23 cellular contexts compared by ENCODE assay signal in the genomic region with DNA sequence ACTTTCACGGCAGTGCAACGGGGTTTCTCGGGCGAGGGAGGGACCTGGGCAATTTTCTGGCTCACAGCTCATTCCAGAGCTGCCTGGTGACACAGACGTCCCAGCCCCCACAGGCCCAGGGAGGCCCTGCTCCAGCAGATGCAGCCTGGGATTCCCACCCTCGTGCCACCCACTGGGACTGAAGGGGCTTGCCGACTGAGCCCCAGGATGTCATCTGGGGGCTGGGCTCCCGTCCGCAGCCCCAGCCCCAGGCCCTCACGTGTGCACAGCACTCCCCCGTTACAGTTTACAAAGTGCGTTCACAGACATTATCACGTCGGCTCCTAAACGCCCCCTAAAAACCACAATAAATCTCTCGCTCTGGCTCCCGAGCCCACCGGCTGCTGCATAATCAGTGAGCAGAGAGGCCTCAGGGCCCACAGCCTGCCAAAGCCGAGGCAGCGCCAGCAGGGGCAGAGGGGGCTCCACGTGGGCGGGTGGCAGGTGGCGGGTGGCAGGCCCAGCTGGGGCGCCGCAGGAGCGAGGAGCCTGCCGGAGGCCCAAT.
DNase-seq lines count a peak whose midpoint lies in the region; ATAC-seq and TF ChIP-seq lines count a peak whose summit lies in the region.
"Had no signal": no experiment of that assay in that cellular context is flagged by ENCODE, and none has a peak within 500 bp of the region (broad histone marks: within the 10 kb centered on the region; RNA-seq: fewer than 3 reads in every experiment).

No MANE protein-coding gene starts in this region.

- no peak for TF ChIP-seq POLR2A in suprapubic skin (IDR thresholded peaks at IDR 0.05)

- 79% methylated on average over 13 of the region's 27 CpGs for WGBS in suprapubic skin

- no peaks in the 10 kb centered on the region for H3K9me3 Mint-ChIP-seq in Calu3 (ENCODE audit: low read depth, unreplicated experiment)
- peaks cover 0 to 4% of the 10 kb centered on the region in 2 donors for H3K9me3 Mint-ChIP-seq in stimulated activated naive B cell treated with anti-CD40 and anti-IgM and Interleukin-4, amounts not matched to agents 10 μg/mL and 1 μg/mL and 100 μg/mL, for 72 hours
- H3K9me3 Mint-ChIP-seq: activated naive CD8-positive, alpha-beta T cell treated with anti-CD3 and anti-CD28 coated beads, Interleukin-2, amount 10 ng/mL, durations not matched to agents 7 days and 5 days; CD4-positive, alpha-beta memory T cell; dendritic cell treated with granulocyte-macrophage colony-stimulating factor and Interleukin-4, amounts not matched to agents 40 ng/mL and 50 ng/mL, for 4 days; natural killer cell; T-helper 2 cell treated with Interferon-gamma antibody and Interleukin-4, amounts not matched to agents 5 μg/mL and 100 μg/mL, for 36 hours had no signal

- H3K36me3 ChIP-seq in BE2C (no peaks in the 10 kb centered on the region), HEK293 (ENCODE audit: control insufficient read depth in 2 of 2, insufficient read depth in 1 of 2, low read length in 2 of 2) (no peaks in the 10 kb centered on the region), SJCRH30 (no peaks in the 10 kb centered on the region), suprapubic skin (no peaks in the 10 kb centered on the region)
- H3K36me3 ChIP-seq: breast epithelium, spleen, vagina had no signal

- CTCF ChIA-PET in HEK293 (lab: Yijun Ruan, JAX), result no interaction called here
- CTCF ChIA-PET in Calu3 (lab: Charles Lee), result no interaction called here

- TF ChIP-seq CTCF in BE2C (IDR thresholded peaks at IDR 0.05; ENCODE audit: low read depth, low read length), result no peak
- no peak for TF ChIP-seq CTCF in HEK293 (tag by site-specific recombination; IDR thresholded peaks at IDR 0.05)
- TF ChIP-seq CTCF in suprapubic skin (IDR thresholded peaks at IDR 0.05), result no peak
- no peak for TF ChIP-seq CTCF in Calu3 (IDR thresholded peaks at IDR 0.05; ENCODE audit: unreplicated experiment)

- POLR2A ChIA-PET in HEK293 (lab: Yijun Ruan, JAX), result interaction anchor here (1.0 kb wide), 1 partner anchor 25 kb away, joined by 3 read pairs; no protein-coding TSS in a partner anchor

- intact Hi-C loops in Calu3 (cut with micrococcal nuclease; ENCODE audit: unreplicated experiment), result no loop called here

- no peak overlapping the region for H3K4me3 Mint-ChIP-seq in Calu3 (ENCODE audit: low read depth, unreplicated experiment)
- no peak overlapping the region for H3K4me3 Mint-ChIP-seq in stimulated activated naive B cell treated with anti-CD40 and anti-IgM and Interleukin-4, amounts not matched to agents 10 μg/mL and 1 μg/mL and 100 μg/mL, for 72 hours
- H3K4me3 Mint-ChIP-seq: activated B cell treated with CpG ODN at 0.5 μM for 24 hours; activated naive CD8-positive, alpha-beta T cell treated with anti-CD3 and anti-CD28 coated beads, Interleukin-2, amount 10 ng/mL, durations not matched to agents 7 days and 5 days; dendritic cell treated with granulocyte-macrophage colony-stimulating factor and Interleukin-4, amounts not matched to agents 40 ng/mL and 50 ng/mL, for 4 days; natural killer cell; T-helper 2 cell treated with Interferon-gamma antibody and Interleukin-4, amounts not matched to agents 5 μg/mL and 100 μg/mL, for 36 hours had no signal

- no TSS peak for BruUV-seq in Calu3 (replicated peaks; lab: Mats Ljungman, UMichigan)

- H3K4me1 Mint-ChIP-seq in Calu3 (ENCODE audit: low read depth, unreplicated experiment), result no peaks in the 10 kb centered on the region
- peaks cover 2 to 7% of the 10 kb centered on the region in 2 donors for H3K4me1 Mint-ChIP-seq in stimulated activated naive B cell treated with anti-CD40 and anti-IgM and Interleukin-4, amounts not matched to agents 10 μg/mL and 1 μg/mL and 100 μg/mL, for 72 hours
- H3K4me1 Mint-ChIP-seq: activated naive CD8-positive, alpha-beta T cell treated with anti-CD3 and anti-CD28 coated beads, Interleukin-2, amount 10 ng/mL, durations not matched to agents 7 days and 5 days had no signal

- H3K27me3 Mint-ChIP-seq in Calu3 (ENCODE audit: unreplicated experiment), result peaks cover 42% of the 10 kb centered on the region
- H3K27me3 Mint-ChIP-seq in stimulated activated naive B cell treated with anti-CD40 and anti-IgM and Interleukin-4, amounts not matched to agents 10 μg/mL and 1 μg/mL and 100 μg/mL, for 72 hours, result peaks cover 42 to 59% of the 10 kb centered on the region in 2 donors
- H3K27me3 Mint-ChIP-seq: CD4-positive, alpha-beta memory T cell had no signal

- H3K27ac ChIP-seq in HEK293 (ENCODE audit: extremely low read depth, low read depth, low read length) (no peak overlapping the region), SJCRH30 (no peak overlapping the region), suprapubic skin (no peak overlapping the region)
- H3K27ac ChIP-seq: breast epithelium, KMS-11, PC-9, spleen, vagina had no signal

- H3K4me3 ChIP-seq in BE2C (ENCODE audit: low read depth, low read length) (no peak overlapping the region), HEK293 (ENCODE audit: low read depth, low read length) (no peak overlapping the region), SJCRH30 (no peak overlapping the region), suprapubic skin (no peak overlapping the region)
- H3K4me3 ChIP-seq: breast epithelium, PC-9, spleen, vagina had no signal

- H3K27me3 ChIP-seq in BE2C (no peaks in the 10 kb centered on the region), SJCRH30 (peaks cover 18% of the 10 kb centered on the region; the same call in 1 of the 2 replicates), suprapubic skin (no peaks in the 10 kb centered on the region)
- H3K27me3 ChIP-seq: breast epithelium, vagina had no signal

- no peak overlapping the region for H3K27ac Mint-ChIP-seq in Calu3 (ENCODE audit: unreplicated experiment)
- H3K27ac Mint-ChIP-seq in stimulated activated naive B cell treated with anti-CD40 and anti-IgM and Interleukin-4, amounts not matched to agents 10 μg/mL and 1 μg/mL and 100 μg/mL, for 72 hours, result no peak overlapping the region
- H3K27ac Mint-ChIP-seq: activated B cell treated with CpG ODN at 0.5 μM for 24 hours; activated naive CD8-positive, alpha-beta T cell treated with anti-CD3 and anti-CD28 coated beads, Interleukin-2, amount 10 ng/mL, durations not matched to agents 7 days and 5 days; CD4-positive, alpha-beta memory T cell; dendritic cell treated with granulocyte-macrophage colony-stimulating factor and Interleukin-4, amounts not matched to agents 40 ng/mL and 50 ng/mL, for 4 days; natural killer cell; progenitor cell of endocrine pancreas; T-helper 2 cell treated with Interferon-gamma antibody and Interleukin-4, amounts not matched to agents 5 μg/mL and 100 μg/mL, for 36 hours had no signal

- H3K36me3 Mint-ChIP-seq in Calu3 (ENCODE audit: insufficient read depth, unreplicated experiment), result peaks cover 5% of the 10 kb centered on the region
- no peaks in the 10 kb centered on the region for H3K36me3 Mint-ChIP-seq in stimulated activated naive B cell treated with anti-CD40 and anti-IgM and Interleukin-4, amounts not matched to agents 10 μg/mL and 1 μg/mL and 100 μg/mL, for 72 hours
- H3K36me3 Mint-ChIP-seq: activated naive CD8-positive, alpha-beta T cell treated with anti-CD3 and anti-CD28 coated beads, Interleukin-2, amount 10 ng/mL, durations not matched to agents 7 days and 5 days; CD4-positive, alpha-beta memory T cell; natural killer cell had no signal

- peak; percentile 65 for DNase-seq in BE2C
- peak; percentile 51 to 56 for DNase-seq in SJCRH30
- peak; percentile 84 for DNase-seq in left kidney (ENCODE audit: low read depth, low spot score)
- no peak for DNase-seq in suprapubic skin (ENCODE audit: low spot score in 2 of 2)
- DNase-seq in activated gamma-delta T cell (lab: John Stamatoyannopoulos, UW), result no peak
- no peak for DNase-seq in Calu3
- DNase-seq in stimulated activated naive B cell treated with anti-CD40 and anti-IgM and Interleukin-4, amounts not matched to agents 10 μg/mL and 1 μg/mL and 100 μg/mL, for 72 hours, result no peak
- DNase-seq: activated B cell treated with CpG ODN at 0.5 μM for 24 hours; activated naive CD8-positive, alpha-beta T cell treated with anti-CD3 and anti-CD28 coated beads, Interleukin-2, amount 10 ng/mL, durations not matched to agents 7 days and 5 days; CD4-positive, alpha-beta memory T cell; foreskin melanocyte; natural killer cell; NCI-H1048; PC-9; spleen; stimulated activated CD4-positive, alpha-beta T cell treated with anti-CD3 and anti-CD28 coated beads, Interleukin-4, amount 100 ng/mL, for 4 hours had no signal

- TF ChIP-seq EP300 in suprapubic skin (IDR thresholded peaks at IDR 0.05), result no peak

- H3K4me1 ChIP-seq in BE2C (peaks cover 5% of the 10 kb centered on the region), HEK293 (ENCODE audit: control insufficient read depth, insufficient read depth, low read length) (peaks cover 2% of the 10 kb centered on the region; the same call in 1 of the 2 replicates), SJCRH30 (peaks cover 10% of the 10 kb centered on the region; the same call in 1 of the 2 replicates), suprapubic skin (peaks cover 21% of the 10 kb centered on the region)

- no peaks in the 10 kb centered on the region for H3K9me3 ChIP-seq in BE2C
- H3K9me3 ChIP-seq in HEK293 (ENCODE audit: control insufficient read depth, insufficient read depth, low read depth, low read length), result no peaks in the 10 kb centered on the region
- H3K9me3 ChIP-seq in SJCRH30 (replicated peaks), result no peaks in the 10 kb centered on the region
- no peaks in the 10 kb centered on the region for H3K9me3 ChIP-seq in suprapubic skin
- H3K9me3 ChIP-seq: breast epithelium, vagina had no signal

- ATAC-seq in stimulated activated naive B cell treated with anti-CD40 and anti-IgM and Interleukin-4, amounts not matched to agents 10 μg/mL and 1 μg/mL and 100 μg/mL, for 72 hours (replicated peaks), result no peak
- ATAC-seq: natural killer cell had no signal

TF ChIP-seq in HEK293, 187 proteins besides CTCF, POLR2A, EP300 and RAD21 (continues in another document):
- TF ChIP-seq ZFP41 (tag by site-specific recombination; IDR thresholded peaks at IDR 0.05; ENCODE audit: borderline replicate concordance) (no peak), ZBTB48 (tag by site-specific recombination; IDR thresholded peaks at IDR 0.05) (no peak), ZNF138 (tag by site-specific recombination; IDR thresholded peaks at IDR 0.05; ENCODE audit: borderline replicate concordance) (no peak), RBAK (tag by site-specific recombination; IDR thresholded peaks at IDR 0.05) (no peak), ZFHX2 (tag by site-specific recombination; conservative IDR thresholded peaks at IDR 0.05) (peak; percentile 91), SP2 (tag by site-specific recombination; IDR thresholded peaks at IDR 0.05) (0 out of 2 replicates have a peak, but pooled peaks have one; percentile 14), EGR2 (tag by site-specific recombination; IDR thresholded peaks at IDR 0.05; ENCODE audit: low read depth) (peak; percentile 93), ZIC2 (tag by site-specific recombination; IDR thresholded peaks at IDR 0.05) (peak; percentile 86), ZNF366 (tag by site-specific recombination; conservative IDR thresholded peaks at IDR 0.05) (no peak), ZNF324 (tag by site-specific recombination; IDR thresholded peaks at IDR 0.05) (no peak)

Comparison
In these comparisons a context has a peak if more than half of its experiments do, and no peak if none do; other contexts are left out.
1. DNase-seq: peak in BE2C (single experiment), SJCRH30 (2 of 2) and left kidney (single experiment); none in suprapubic skin (0 of 2), activated gamma-delta T cell (single experiment), Calu3 (single experiment) and stimulated activated naive B cell treated with anti-CD40 and anti-IgM and Interleukin-4, amounts not matched to agents 10 μg/mL and 1 μg/mL and 100 μg/mL, for 72 hours (single experiment).